1 cellular context compared by ENCODE assay signal in genomic region chr1:25360596-25361581, GRCh38.
TF ChIP-seq lines count a peak whose summit lies in the region.

No MANE protein-coding gene starts in this region.

TF ChIP-seq in K562, 482 proteins besides CTCF, POLR2A, EP300 and RAD21 (continued from another document and continues in another):
- TF ChIP-seq, protein P1, sequence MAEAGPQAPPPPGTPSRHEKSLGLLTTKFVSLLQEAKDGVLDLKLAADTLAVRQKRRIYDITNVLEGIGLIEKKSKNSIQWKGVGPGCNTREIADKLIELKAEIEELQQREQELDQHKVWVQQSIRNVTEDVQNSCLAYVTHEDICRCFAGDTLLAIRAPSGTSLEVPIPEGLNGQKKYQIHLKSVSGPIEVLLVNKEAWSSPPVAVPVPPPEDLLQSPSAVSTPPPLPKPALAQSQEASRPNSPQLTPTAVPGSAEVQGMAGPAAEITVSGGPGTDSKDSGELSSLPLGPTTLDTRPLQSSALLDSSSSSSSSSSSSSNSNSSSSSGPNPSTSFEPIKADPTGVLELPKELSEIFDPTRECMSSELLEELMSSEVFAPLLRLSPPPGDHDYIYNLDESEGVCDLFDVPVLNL (CRISPR knock-in tag; IDR thresholded peaks at IDR 0.05; ENCODE audit: low read depth) = no peak
- TF ChIP-seq CHCHD3 (CRISPR knock-in tag; IDR thresholded peaks at IDR 0.05) (no peak), U2AF1 (optimal IDR thresholded peaks at IDR 0.05; ENCODE audit: low read depth, low read length) (no peak), XRCC3 (IDR thresholded peaks at IDR 0.05) (no peak), KLF13 (tag; IDR thresholded peaks at IDR 0.05; ENCODE audit: borderline replicate concordance, low read depth) (no peak), ZNF644 (tag; IDR thresholded peaks at IDR 0.05; ENCODE audit: low read depth) (no peak), CEBPZ (IDR thresholded peaks at IDR 0.05; ENCODE audit: borderline replicate concordance, low read depth, low read length) (no peak), GTF3C2 (IDR thresholded peaks at IDR 0.05; ENCODE audit: borderline replicate concordance, extremely low read depth, insufficient read length) (no peak), ATF1 (CRISPR knock-in tag; IDR thresholded peaks at IDR 0.05) (no peak), ATF1 (tag; IDR thresholded peaks at IDR 0.05) (peak; percentile 22; the same call in 1 of the 2 replicates), PPARD (CRISPR knock-in tag; IDR thresholded peaks at IDR 0.05) (no peak), MAFG (tag; conservative IDR thresholded peaks at IDR 0.05) (peak; percentile 55), NCOA6 (IDR thresholded peaks at IDR 0.05) (no peak), TOE1 (IDR thresholded peaks at IDR 0.05; ENCODE audit: borderline replicate concordance) (peak; percentile 25; the same call in 1 of the 2 replicates), TOE1 (CRISPR knock-in tag; IDR thresholded peaks at IDR 0.05; ENCODE audit: borderline replicate concordance, low read depth) (no peak), ARHGAP35 (IDR thresholded peaks at IDR 0.05; ENCODE audit: partially characterized antibody) (no peak), GATA2 (CRISPR knock-in tag; IDR thresholded peaks at IDR 0.05) (no peak), ZNF12 (CRISPR knock-in tag; IDR thresholded peaks at IDR 0.05) (no peak), PRDM10 (IDR thresholded peaks at IDR 0.05; ENCODE audit: partially characterized antibody) (peak; percentile 38), MYNN (IDR thresholded peaks at IDR 0.05) (no peak), MYNN (CRISPR knock-in tag; IDR thresholded peaks at IDR 0.05) (no peak), JUND (IDR thresholded peaks at IDR 0.05; ENCODE audit: borderline replicate concordance, low read depth, low read length) (peak; percentile 91), JUND (tag; IDR thresholded peaks at IDR 0.05; ENCODE audit: borderline replicate concordance, low read depth, low read length) (peak; percentile 88; the same call in 2 of the 3 replicates)
- TF ChIP-seq, protein P2, sequence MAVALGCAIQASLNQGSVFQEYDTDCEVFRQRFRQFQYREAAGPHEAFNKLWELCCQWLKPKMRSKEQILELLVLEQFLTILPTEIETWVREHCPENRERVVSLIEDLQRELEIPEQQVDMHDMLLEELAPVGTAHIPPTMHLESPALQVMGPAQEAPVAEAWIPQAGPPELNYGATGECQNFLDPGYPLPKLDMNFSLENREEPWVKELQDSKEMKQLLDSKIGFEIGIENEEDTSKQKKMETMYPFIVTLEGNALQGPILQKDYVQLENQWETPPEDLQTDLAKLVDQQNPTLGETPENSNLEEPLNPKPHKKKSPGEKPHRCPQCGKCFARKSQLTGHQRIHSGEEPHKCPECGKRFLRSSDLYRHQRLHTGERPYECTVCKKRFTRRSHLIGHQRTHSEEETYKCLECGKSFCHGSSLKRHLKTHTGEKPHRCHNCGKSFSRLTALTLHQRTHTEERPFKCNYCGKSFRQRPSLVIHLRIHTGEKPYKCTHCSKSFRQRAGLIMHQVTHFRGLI (CRISPR knock-in tag; IDR thresholded peaks at IDR 0.05) = no peak
- TF ChIP-seq, protein P3, sequence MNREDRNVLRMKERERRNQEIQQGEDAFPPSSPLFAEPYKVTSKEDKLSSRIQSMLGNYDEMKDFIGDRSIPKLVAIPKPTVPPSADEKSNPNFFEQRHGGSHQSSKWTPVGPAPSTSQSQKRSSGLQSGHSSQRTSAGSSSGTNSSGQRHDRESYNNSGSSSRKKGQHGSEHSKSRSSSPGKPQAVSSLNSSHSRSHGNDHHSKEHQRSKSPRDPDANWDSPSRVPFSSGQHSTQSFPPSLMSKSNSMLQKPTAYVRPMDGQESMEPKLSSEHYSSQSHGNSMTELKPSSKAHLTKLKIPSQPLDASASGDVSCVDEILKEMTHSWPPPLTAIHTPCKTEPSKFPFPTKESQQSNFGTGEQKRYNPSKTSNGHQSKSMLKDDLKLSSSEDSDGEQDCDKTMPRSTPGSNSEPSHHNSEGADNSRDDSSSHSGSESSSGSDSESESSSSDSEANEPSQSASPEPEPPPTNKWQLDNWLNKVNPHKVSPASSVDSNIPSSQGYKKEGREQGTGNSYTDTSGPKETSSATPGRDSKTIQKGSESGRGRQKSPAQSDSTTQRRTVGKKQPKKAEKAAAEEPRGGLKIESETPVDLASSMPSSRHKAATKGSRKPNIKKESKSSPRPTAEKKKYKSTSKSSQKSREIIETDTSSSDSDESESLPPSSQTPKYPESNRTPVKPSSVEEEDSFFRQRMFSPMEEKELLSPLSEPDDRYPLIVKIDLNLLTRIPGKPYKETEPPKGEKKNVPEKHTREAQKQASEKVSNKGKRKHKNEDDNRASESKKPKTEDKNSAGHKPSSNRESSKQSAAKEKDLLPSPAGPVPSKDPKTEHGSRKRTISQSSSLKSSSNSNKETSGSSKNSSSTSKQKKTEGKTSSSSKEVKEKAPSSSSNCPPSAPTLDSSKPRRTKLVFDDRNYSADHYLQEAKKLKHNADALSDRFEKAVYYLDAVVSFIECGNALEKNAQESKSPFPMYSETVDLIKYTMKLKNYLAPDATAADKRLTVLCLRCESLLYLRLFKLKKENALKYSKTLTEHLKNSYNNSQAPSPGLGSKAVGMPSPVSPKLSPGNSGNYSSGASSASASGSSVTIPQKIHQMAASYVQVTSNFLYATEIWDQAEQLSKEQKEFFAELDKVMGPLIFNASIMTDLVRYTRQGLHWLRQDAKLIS (CRISPR knock-in tag; IDR thresholded peaks at IDR 0.05) = no peak
- TF ChIP-seq, protein P4, sequence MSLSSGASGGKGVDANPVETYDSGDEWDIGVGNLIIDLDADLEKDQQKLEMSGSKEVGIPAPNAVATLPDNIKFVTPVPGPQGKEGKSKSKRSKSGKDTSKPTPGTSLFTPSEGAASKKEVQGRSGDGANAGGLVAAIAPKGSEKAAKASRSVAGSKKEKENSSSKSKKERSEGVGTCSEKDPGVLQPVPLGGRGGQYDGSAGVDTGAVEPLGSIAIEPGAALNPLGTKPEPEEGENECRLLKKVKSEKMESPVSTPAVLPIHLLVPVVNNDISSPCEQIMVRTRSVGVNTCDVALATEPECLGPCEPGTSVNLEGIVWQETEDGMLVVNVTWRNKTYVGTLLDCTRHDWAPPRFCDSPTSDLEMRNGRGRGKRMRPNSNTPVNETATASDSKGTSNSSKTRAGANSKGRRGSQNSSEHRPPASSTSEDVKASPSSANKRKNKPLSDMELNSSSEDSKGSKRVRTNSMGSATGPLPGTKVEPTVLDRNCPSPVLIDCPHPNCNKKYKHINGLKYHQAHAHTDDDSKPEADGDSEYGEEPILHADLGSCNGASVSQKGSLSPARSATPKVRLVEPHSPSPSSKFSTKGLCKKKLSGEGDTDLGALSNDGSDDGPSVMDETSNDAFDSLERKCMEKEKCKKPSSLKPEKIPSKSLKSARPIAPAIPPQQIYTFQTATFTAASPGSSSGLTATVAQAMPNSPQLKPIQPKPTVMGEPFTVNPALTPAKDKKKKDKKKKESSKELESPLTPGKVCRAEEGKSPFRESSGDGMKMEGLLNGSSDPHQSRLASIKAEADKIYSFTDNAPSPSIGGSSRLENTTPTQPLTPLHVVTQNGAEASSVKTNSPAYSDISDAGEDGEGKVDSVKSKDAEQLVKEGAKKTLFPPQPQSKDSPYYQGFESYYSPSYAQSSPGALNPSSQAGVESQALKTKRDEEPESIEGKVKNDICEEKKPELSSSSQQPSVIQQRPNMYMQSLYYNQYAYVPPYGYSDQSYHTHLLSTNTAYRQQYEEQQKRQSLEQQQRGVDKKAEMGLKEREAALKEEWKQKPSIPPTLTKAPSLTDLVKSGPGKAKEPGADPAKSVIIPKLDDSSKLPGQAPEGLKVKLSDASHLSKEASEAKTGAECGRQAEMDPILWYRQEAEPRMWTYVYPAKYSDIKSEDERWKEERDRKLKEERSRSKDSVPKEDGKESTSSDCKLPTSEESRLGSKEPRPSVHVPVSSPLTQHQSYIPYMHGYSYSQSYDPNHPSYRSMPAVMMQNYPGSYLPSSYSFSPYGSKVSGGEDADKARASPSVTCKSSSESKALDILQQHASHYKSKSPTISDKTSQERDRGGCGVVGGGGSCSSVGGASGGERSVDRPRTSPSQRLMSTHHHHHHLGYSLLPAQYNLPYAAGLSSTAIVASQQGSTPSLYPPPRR (CRISPR knock-in tag; IDR thresholded peaks at IDR 0.05; ENCODE audit: borderline replicate concordance) = no peak
- TF ChIP-seq, protein P5, sequence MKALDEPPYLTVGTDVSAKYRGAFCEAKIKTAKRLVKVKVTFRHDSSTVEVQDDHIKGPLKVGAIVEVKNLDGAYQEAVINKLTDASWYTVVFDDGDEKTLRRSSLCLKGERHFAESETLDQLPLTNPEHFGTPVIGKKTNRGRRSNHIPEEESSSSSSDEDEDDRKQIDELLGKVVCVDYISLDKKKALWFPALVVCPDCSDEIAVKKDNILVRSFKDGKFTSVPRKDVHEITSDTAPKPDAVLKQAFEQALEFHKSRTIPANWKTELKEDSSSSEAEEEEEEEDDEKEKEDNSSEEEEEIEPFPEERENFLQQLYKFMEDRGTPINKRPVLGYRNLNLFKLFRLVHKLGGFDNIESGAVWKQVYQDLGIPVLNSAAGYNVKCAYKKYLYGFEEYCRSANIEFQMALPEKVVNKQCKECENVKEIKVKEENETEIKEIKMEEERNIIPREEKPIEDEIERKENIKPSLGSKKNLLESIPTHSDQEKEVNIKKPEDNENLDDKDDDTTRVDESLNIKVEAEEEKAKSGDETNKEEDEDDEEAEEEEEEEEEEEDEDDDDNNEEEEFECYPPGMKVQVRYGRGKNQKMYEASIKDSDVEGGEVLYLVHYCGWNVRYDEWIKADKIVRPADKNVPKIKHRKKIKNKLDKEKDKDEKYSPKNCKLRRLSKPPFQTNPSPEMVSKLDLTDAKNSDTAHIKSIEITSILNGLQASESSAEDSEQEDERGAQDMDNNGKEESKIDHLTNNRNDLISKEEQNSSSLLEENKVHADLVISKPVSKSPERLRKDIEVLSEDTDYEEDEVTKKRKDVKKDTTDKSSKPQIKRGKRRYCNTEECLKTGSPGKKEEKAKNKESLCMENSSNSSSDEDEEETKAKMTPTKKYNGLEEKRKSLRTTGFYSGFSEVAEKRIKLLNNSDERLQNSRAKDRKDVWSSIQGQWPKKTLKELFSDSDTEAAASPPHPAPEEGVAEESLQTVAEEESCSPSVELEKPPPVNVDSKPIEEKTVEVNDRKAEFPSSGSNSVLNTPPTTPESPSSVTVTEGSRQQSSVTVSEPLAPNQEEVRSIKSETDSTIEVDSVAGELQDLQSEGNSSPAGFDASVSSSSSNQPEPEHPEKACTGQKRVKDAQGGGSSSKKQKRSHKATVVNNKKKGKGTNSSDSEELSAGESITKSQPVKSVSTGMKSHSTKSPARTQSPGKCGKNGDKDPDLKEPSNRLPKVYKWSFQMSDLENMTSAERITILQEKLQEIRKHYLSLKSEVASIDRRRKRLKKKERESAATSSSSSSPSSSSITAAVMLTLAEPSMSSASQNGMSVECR (CRISPR knock-in tag; IDR thresholded peaks at IDR 0.05) = no peak
